In the genomic region with DNA sequence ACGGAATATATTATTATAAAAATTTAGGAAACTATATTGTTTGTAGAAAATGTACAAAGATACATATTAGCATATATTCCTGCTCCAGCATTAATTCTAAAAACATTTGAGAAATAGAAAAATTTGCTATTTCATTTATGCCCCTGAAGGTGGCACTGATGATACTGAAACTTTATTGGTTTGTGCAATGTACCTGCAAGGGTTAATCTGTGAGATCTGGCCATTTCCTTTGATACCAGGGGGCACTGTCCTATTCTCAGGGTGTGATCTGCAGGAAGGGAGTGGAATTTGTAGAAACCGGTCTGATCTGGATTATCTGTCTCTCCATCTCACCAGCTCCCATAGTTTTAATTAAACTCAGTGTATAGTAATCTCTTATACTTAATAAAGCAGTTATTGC, we compare ENCODE assay signal across 12 cellular contexts.
DNase-seq lines count a peak whose midpoint lies in the region; ATAC-seq, FAIRE-seq and TF ChIP-seq lines count a peak whose summit lies in the region.
"Had no signal": no experiment of that assay in that cellular context is flagged by ENCODE, and none has a peak within 500 bp of the region (broad histone marks: within the 10 kb centered on the region; RNA-seq: fewer than 3 reads in every experiment).

No MANE protein-coding gene starts in this region.

- no peak overlapping the region for H3K4me3 ChIP-seq in adipocyte (ENCODE audit: low read length)
- H3K4me3 ChIP-seq: A549 had no signal

- no peak for FAIRE-seq in urothelium cell line (lab: Jason Lieb, UNC)
- FAIRE-seq: A549 had no signal

- DNase-seq in SHP77 (lab: John Stamatoyannopoulos, UW) (peak; percentile 15 to 21), SHP77 treated with DMSO at 0.1 percent for 48 hours (lab: John Stamatoyannopoulos, UW) (no peak), adipocyte (ENCODE audit: low read depth) (peak; percentile 23), foreskin keratinocyte (peak in 1 of 2 donors; percentile 46), urothelium cell line (ENCODE audit: low spot score) (peak; percentile 5), NCI-H1436 treated with DMSO at 0.1 percent for 48 hours (lab: John Stamatoyannopoulos, UW) (no peak), NCI-H2029 treated with DMSO at 0.1 percent for 48 hours (lab: John Stamatoyannopoulos, UW) (no peak), T-helper 17 cell (no peak)
- DNase-seq: activated T-cell treated with anti-CD3 and anti-CD28 coated beads for 4 hours; naive thymus-derived CD8-positive, alpha-beta T cell had no signal

- no peak overlapping the region for H3K27ac Mint-ChIP-seq in T-helper 17 cell
- H3K27ac Mint-ChIP-seq: naive thymus-derived CD8-positive, alpha-beta T cell; stimulated activated naive CD8-positive, alpha-beta T cell treated with anti-CD3 and anti-CD28 coated beads, Interleukin-15, Interleukin-2, amounts not matched to agents 100 ng/mL and 50 ng/mL, for 24 hours had no signal

- H3K27me3 ChIP-seq in adipocyte (replicated peaks; ENCODE audit: control insufficient read depth, insufficient read depth, low read length) (no peaks in the 10 kb centered on the region), foreskin keratinocyte (no peaks in the 10 kb centered on the region)

- H3K4me3 Mint-ChIP-seq in T-helper 17 cell: no peak overlapping the region
- H3K4me3 Mint-ChIP-seq: naive thymus-derived CD8-positive, alpha-beta T cell; stimulated activated naive CD8-positive, alpha-beta T cell treated with anti-CD3 and anti-CD28 coated beads, Interleukin-15, Interleukin-2, amounts not matched to agents 100 ng/mL and 50 ng/mL, for 24 hours had no signal

- H3K9ac ChIP-seq in adipocyte (ENCODE audit: low read length): no peak overlapping the region

- no peak overlapping the region for H3K27ac ChIP-seq in foreskin keratinocyte
- H3K27ac ChIP-seq: A549 had no signal

- ATAC-seq in foreskin keratinocyte (peak; percentile 19), T-helper 17 cell (no peak)
- ATAC-seq: A549; naive thymus-derived CD8-positive, alpha-beta T cell had no signal

- H3K4me1 Mint-ChIP-seq in T-helper 17 cell: no peaks in the 10 kb centered on the region
- H3K4me1 Mint-ChIP-seq: naive thymus-derived CD8-positive, alpha-beta T cell had no signal

- no peaks in the 10 kb centered on the region for H3K36me3 Mint-ChIP-seq in T-helper 17 cell (ENCODE audit: low read depth)
- H3K36me3 Mint-ChIP-seq: naive thymus-derived CD8-positive, alpha-beta T cell had no signal

- H3K36me3 ChIP-seq in adipocyte (ENCODE audit: control insufficient read depth, insufficient read depth, low read length, severe bottlenecking): no peaks in the 10 kb centered on the region

- H3K27me3 Mint-ChIP-seq in T-helper 17 cell: no peaks in the 10 kb centered on the region
- H3K27me3 Mint-ChIP-seq: naive thymus-derived CD8-positive, alpha-beta T cell; stimulated activated naive CD8-positive, alpha-beta T cell treated with anti-CD3 and anti-CD28 coated beads, Interleukin-15, Interleukin-2, amounts not matched to agents 100 ng/mL and 50 ng/mL, for 24 hours had no signal

- H3K9me3 ChIP-seq in adipocyte (ENCODE audit: control insufficient read depth, low read length): no peaks in the 10 kb centered on the region
- H3K9me3 ChIP-seq in T-helper 17 cell (ENCODE audit: control insufficient read depth, low read length, poor library complexity, severe bottlenecking): no peaks in the 10 kb centered on the region
- H3K9me3 ChIP-seq: A549 had no signal

- H3K4me1 ChIP-seq in adipocyte (ENCODE audit: control insufficient read depth, insufficient read depth, low read length) (no peaks in the 10 kb centered on the region), foreskin keratinocyte (peaks cover 6% of the 10 kb centered on the region)
- H3K4me1 ChIP-seq: A549 had no signal

- peak; percentile 65 for TF ChIP-seq CTCF in foreskin keratinocyte (conservative IDR thresholded peaks at IDR 0.05)

Comparison
In these comparisons a context has a peak if more than half of its experiments do, and no peak if none do; other contexts are left out.
1. DNase-seq: peak in SHP77 (2 of 2), adipocyte (single experiment) and urothelium cell line (single experiment); none in SHP77 treated with DMSO at 0.1 percent for 48 hours (single experiment), NCI-H1436 treated with DMSO at 0.1 percent for 48 hours (single experiment), NCI-H2029 treated with DMSO at 0.1 percent for 48 hours (single experiment) and T-helper 17 cell (0 of 3).